ENCODE assay signal across 5 cellular contexts in the genomic region with DNA sequence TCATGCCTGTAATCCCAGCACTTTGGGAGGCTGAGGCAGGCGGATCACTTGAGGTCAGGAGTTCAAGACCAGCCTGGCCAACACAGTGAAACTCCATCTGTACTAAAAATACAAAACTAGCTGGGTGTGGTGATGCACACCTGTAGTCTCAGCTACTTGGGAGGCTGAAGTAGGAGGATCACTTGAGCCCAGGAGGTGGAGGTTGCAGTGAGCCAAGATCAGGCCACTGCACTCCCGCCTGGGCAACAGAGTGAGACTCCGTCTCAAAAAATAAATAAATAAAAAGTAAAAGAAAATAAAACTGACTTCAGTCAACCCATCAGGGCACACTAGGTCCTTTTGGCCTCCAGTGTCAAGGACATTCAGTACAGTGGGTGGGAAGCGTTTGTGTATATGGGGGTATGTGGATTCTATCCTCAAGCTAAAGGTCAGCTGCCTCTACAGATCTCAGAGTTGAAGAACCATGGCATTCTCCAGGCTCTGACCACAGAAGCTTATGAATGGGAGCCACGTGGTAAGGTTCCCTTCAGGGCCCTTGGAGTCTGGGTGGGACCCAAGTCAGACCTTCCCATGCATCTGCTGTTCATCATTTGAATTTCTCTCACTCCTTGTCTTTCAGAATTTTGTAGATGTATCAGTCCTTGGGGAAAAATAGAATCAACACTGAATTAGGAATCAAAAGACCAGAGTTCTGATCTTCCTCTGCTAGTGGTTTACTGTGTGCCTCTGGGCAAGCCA. TPM values are rescaled to one million over a fixed set of nuclear protein-coding genes. Genes with fewer than 3 reads are reported as not detected.
"Had no signal": no experiment of that assay in that cellular context is flagged by ENCODE, and none has a peak within 500 bp of the region (broad histone marks: within the 10 kb centered on the region; RNA-seq: fewer than 3 reads in every experiment).

No MANE protein-coding gene starts in this region.

RNA-seq across cellular contexts. Expression of a gene that starts 55.7 kb away (rescaled TPM):
- total RNA-seq: suprapubic skin, thoracic aorta, urinary bladder, uterus, vagina had no signal
